ENCODE assay signal across 23 cellular contexts in genomic region chr18:65124633-65125032, GRCh38.
A peak's percentile ranks its signal among the peaks of the same experiment; 100 is the strongest.
DNase-seq lines count a peak whose midpoint lies in the region; ATAC-seq, FAIRE-seq and TF ChIP-seq lines count a peak whose summit lies in the region.
"Had no signal": no experiment of that assay in that cellular context is flagged by ENCODE, and none has a peak within 500 bp of the region (broad histone marks: within the 10 kb centered on the region; RNA-seq: fewer than 3 reads in every experiment).

No MANE protein-coding gene starts in this region.

- 47% methylated on average over 3 of the region's 3 CpGs for WGBS in mammary epithelial cell (ENCODE audit: low coverage, missing lambda C conversion rate)

- dilution Hi-C loops in mammary epithelial cell (cut with HindIII; ENCODE audit: low sequenced_read_pairs), result no loop called here

- no peak overlapping the region for H2AFZ ChIP-seq in mammary epithelial cell (ENCODE audit: low read depth, low read length)

- POLR2A ChIA-PET in MCF 10A (lab: Yijun Ruan, JAX), result interaction anchor here (0.9 kb wide), 1 partner anchor 89 kb away, joined by 3 read pairs; no protein-coding TSS in a partner anchor

- no peaks in the 10 kb centered on the region for H3K36me3 Mint-ChIP-seq in MCF 10A (ENCODE audit: insufficient read depth, unreplicated experiment)
- H3K36me3 Mint-ChIP-seq: CD14-positive monocyte had no signal

- H3K27ac Mint-ChIP-seq in MCF 10A (ENCODE audit: low read depth, unreplicated experiment), result no peak overlapping the region
- H3K27ac Mint-ChIP-seq: CD14-positive monocyte, WTC11 had no signal

- ATAC-seq in RWPE2 (ENCODE audit: low read depth) (no peak), lower lobe of right lung (no peak)
- ATAC-seq: Right ventricle myocardium inferior, WTC11 had no signal

- intact Hi-C loops in MCF 10A (cut with micrococcal nuclease) (no loop called here), mammary epithelial cell (cut with micrococcal nuclease) (no loop called here), lower lobe of right lung (cut with DNase I) (no loop called here)

- no peak overlapping the region for H3K9ac ChIP-seq in mammary epithelial cell (ENCODE audit: insufficient read depth, low read length)

- no peak overlapping the region for H3K4me2 ChIP-seq in mammary epithelial cell (ENCODE audit: insufficient read depth, low read depth, low read length)

- in situ Hi-C loops in mammary epithelial cell (cut with MboI; ENCODE audit: low sequenced_read_pairs in 2 of 2), result no loop called here

- no peak for TF ChIP-seq CTCF in MCF 10A (IDR thresholded peaks at IDR 0.05; ENCODE audit: unreplicated experiment)
- TF ChIP-seq CTCF in mammary epithelial cell (conservative IDR thresholded peaks at IDR 0.05 in 1 of 2, IDR thresholded peaks at IDR 0.05 in 1 of 2; ENCODE audit: extremely low read depth in 1 of 2, insufficient read depth in 1 of 2, low read depth in 1 of 2, low read length in 2 of 2), result no peak
- TF ChIP-seq CTCF in RWPE2 (IDR thresholded peaks at IDR 0.05; ENCODE audit: poor library complexity, severe bottlenecking), result no peak
- no peak for TF ChIP-seq CTCF in lower lobe of right lung (IDR thresholded peaks at IDR 0.05)
- TF ChIP-seq CTCF in D721Med (IDR thresholded peaks at IDR 0.05; ENCODE audit: insufficient read depth, missing control alignments), result no peak

- H3K27ac ChIP-seq in mammary epithelial cell (ENCODE audit: insufficient read depth, low read depth, low read length) (no peak overlapping the region), RWPE2 (ENCODE audit: poor library complexity, severe bottlenecking) (no peak overlapping the region), lower lobe of right lung (no peak overlapping the region)
- H3K27ac ChIP-seq: tibial nerve had no signal

- H3K4me1 Mint-ChIP-seq in MCF 10A (ENCODE audit: insufficient read depth, unreplicated experiment), result peaks cover 5% of the 10 kb centered on the region
- H3K4me1 Mint-ChIP-seq: CD14-positive monocyte, WTC11 had no signal

- H3K4me1 ChIP-seq in mammary epithelial cell (ENCODE audit: insufficient read depth, low read length), result no peaks in the 10 kb centered on the region
- no peaks in the 10 kb centered on the region for H3K4me1 ChIP-seq in RWPE2 (ENCODE audit: insufficient read depth, poor library complexity, severe bottlenecking)
- H3K4me1 ChIP-seq in lower lobe of right lung, result no peaks in the 10 kb centered on the region
- H3K4me1 ChIP-seq: HAP-1, tibial nerve had no signal

- H3K36me3 ChIP-seq in mammary epithelial cell (ENCODE audit: insufficient read depth, low read length) (no peaks in the 10 kb centered on the region), RWPE2 (ENCODE audit: low read depth) (no peaks in the 10 kb centered on the region), lower lobe of right lung (no peaks in the 10 kb centered on the region)
- H3K36me3 ChIP-seq: HAP-1, tibial nerve had no signal

- CTCF ChIA-PET in MCF 10A (lab: Yijun Ruan, JAX) (interaction anchor here (0.6 kb wide), 1 partner anchor 33 kb away, joined by 3 read pairs; no protein-coding TSS in a partner anchor), mammary epithelial cell (lab: Charles Lee; ENCODE audit: low non-redundant PET) (no interaction called here)

- peaks cover 10% of the 10 kb centered on the region for H3K9me3 Mint-ChIP-seq in MCF 10A (ENCODE audit: unreplicated experiment)

- no peaks in the 10 kb centered on the region for H3K27me3 ChIP-seq in mammary epithelial cell (ENCODE audit: insufficient read depth, low read length)
- no peaks in the 10 kb centered on the region for H3K27me3 ChIP-seq in RWPE2 (ENCODE audit: insufficient read depth, poor library complexity, severe bottlenecking)
- no peaks in the 10 kb centered on the region for H3K27me3 ChIP-seq in lower lobe of right lung (ENCODE audit: low read depth)
- H3K27me3 ChIP-seq: tibial nerve had no signal

- H3K9me3 ChIP-seq in mammary epithelial cell (replicated peaks; ENCODE audit: insufficient read depth, low read length), result peaks cover 23% of the 10 kb centered on the region
- no peaks in the 10 kb centered on the region for H3K9me3 ChIP-seq in RWPE2 (ENCODE audit: severe bottlenecking)
- peaks cover 9% of the 10 kb centered on the region for H3K9me3 ChIP-seq in lower lobe of right lung

- DNase-seq in MCF 10A (ENCODE audit: unreplicated experiment), result no peak
- DNase-seq in mammary epithelial cell, result no peak
- DNase-seq in RWPE2 (ENCODE audit: low spot score), result no peak
- no peak for DNase-seq in lower lobe of right lung
- DNase-seq in urothelium cell line (ENCODE audit: low spot score), result peak; percentile 9
- DNase-seq in activated naive CD4-positive, alpha-beta T cell treated with Interleukin-2 at 50 U/mL for 16 hours, result no peak
- DNase-seq in D721Med (ENCODE audit: insufficient read length, low spot score), result no peak
- DNase-seq in SKM-1 (lab: John Stamatoyannopoulos, UW; ENCODE audit: unreplicated experiment), result no peak
- DNase-seq: 8988T; activated gamma-delta T cell; amygdala; DMS79; effector CD8-positive, alpha-beta T cell; NCI-H1436; NCI-H82; occipital lobe; stimulated activated CD4-positive, alpha-beta T cell treated with anti-CD3 and anti-CD28 coated beads, Interleukin-4, amount 100 ng/mL, for 4 hours; stimulated activated CD8-positive, alpha-beta memory T cell treated with anti-CD3 and anti-CD28 coated beads, Interleukin-4, amount 100 ng/mL, for 48 hours had no signal

- BruUV-seq in MCF 10A (replicated peaks; lab: Mats Ljungman, UMichigan) (no TSS peak), mammary epithelial cell (replicated peaks; lab: Mats Ljungman, UMichigan) (no TSS peak)

- no peaks in the 10 kb centered on the region for H3K79me2 ChIP-seq in mammary epithelial cell (ENCODE audit: insufficient read depth, low read length)

- H3K27me3 Mint-ChIP-seq in MCF 10A (ENCODE audit: insufficient read depth, unreplicated experiment), result no peaks in the 10 kb centered on the region

- no peak overlapping the region for H3K4me3 ChIP-seq in mammary epithelial cell (replicated peaks in 1 of 3; ENCODE audit: insufficient read depth in 1 of 3, low read depth in 2 of 3, low read length in 3 of 3)
- H3K4me3 ChIP-seq in RWPE2 (ENCODE audit: severe bottlenecking), result peak overlapping the region; percentile 3
- peak overlapping the region; percentile 25 for H3K4me3 ChIP-seq in lower lobe of right lung
- H3K4me3 ChIP-seq: HAP-1 had no signal

- no peaks in the 10 kb centered on the region for H4K20me1 ChIP-seq in mammary epithelial cell (ENCODE audit: insufficient read depth, low read length)

- peak overlapping the region; percentile 44 for H3K4me3 Mint-ChIP-seq in MCF 10A (ENCODE audit: unreplicated experiment)
- H3K4me3 Mint-ChIP-seq: CD14-positive monocyte, WTC11 had no signal

- FAIRE-seq in urothelium cell line (lab: Jason Lieb, UNC) (no peak), D721Med (lab: Jason Lieb, UNC) (no peak)

Comparison
In these comparisons a context has a peak if more than half of its experiments do, and no peak if none do; other contexts are left out.
1. H3K4me3 ChIP-seq: peak in RWPE2 (single experiment) and lower lobe of right lung (single experiment); none in mammary epithelial cell (0 of 3).